In the genomic region with DNA sequence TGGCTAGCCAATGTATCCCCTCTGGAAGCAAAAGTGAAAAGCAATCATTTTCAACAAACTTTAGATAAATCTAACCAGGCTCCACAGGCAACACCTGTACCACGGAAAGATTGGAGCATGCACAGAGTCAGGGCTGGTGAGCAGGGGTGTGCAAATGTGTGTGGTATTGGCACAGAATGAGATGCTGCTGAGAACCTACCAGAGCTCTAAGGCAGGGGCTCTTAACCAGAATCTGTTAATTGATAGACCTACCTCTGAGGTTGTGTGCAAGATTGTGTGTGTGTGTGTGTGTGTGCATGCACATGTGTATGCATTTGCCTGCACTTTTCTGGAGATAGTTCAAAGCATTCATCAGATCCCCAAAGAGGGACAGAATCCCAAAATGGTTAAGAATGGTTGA, we compare ENCODE assay signal across 19 cellular contexts.
"Had no signal": no experiment of that assay in that cellular context is flagged by ENCODE, and none has a peak within 500 bp of the region (broad histone marks: within the 10 kb centered on the region; RNA-seq: fewer than 3 reads in every experiment).

No MANE protein-coding gene starts in this region.

- H3K27me3 ChIP-seq: cardiac muscle cell had no signal

- DNase-seq: activated CD4-positive, alpha-beta T cell treated with anti-CD3 and anti-CD28 coated beads, Interleukin-2, amount 10 ng/mL, durations not matched to agents 24 days and 14 days; activated CD4-positive, CD25-positive, alpha-beta regulatory T cell; activated CD8-positive, alpha-beta T cell treated with anti-CD3 and anti-CD28 coated beads for 36 hours; activated naive CD4-positive, alpha-beta T cell; activated naive CD8-positive, alpha-beta T cell treated with anti-CD3 and anti-CD28 coated beads for 36 hours; activated T-cell treated with anti-CD3 and anti-CD28 coated beads, Interleukin-2, amount 50 U/mL, for 1 hour; amniotic stem cell; hippocampal formation; islet precursor cell; left colon; lower lobe of right lung; stimulated activated CD4-positive, alpha-beta T cell treated with anti-CD3 and anti-CD28 coated beads, Interleukin-2, amount 100 ng/mL, for 24 hours; T-cell; T-helper 9 cell had no signal

- H3K27ac ChIP-seq: cardiac muscle cell, thoracic aorta had no signal

- H3K9me3 Mint-ChIP-seq: activated CD8-positive, alpha-beta T cell treated with anti-CD3 and anti-CD28 coated beads for 36 hours; activated T-helper 17 cell treated with anti-CD3 and anti-CD28 coated beads, Interleukin-2, amount 50 U/mL, for 72 hours had no signal

- H3K4me3 ChIP-seq: cardiac muscle cell, thoracic aorta had no signal

- H3K4me1 Mint-ChIP-seq: activated T-helper 17 cell treated with anti-CD3 and anti-CD28 coated beads, Interleukin-2, amount 50 U/mL, for 72 hours had no signal

- H3K36me3 ChIP-seq: cardiac muscle cell, lower lobe of right lung, thoracic aorta had no signal

- ATAC-seq: activated CD8-positive, alpha-beta T cell treated with anti-CD3 and anti-CD28 coated beads for 36 hours; left colon; T-cell had no signal

- H3K4me3 Mint-ChIP-seq: activated CD4-positive, alpha-beta T cell treated with anti-CD3 and anti-CD28 coated beads, Interleukin-2, amount 10 ng/mL, durations not matched to agents 24 days and 14 days; activated CD8-positive, alpha-beta T cell treated with anti-CD3 and anti-CD28 coated beads for 36 hours; activated naive CD8-positive, alpha-beta T cell treated with anti-CD3 and anti-CD28 coated beads for 36 hours; activated T-helper 17 cell treated with anti-CD3 and anti-CD28 coated beads, Interleukin-2, amount 50 U/mL, for 72 hours; dendritic cell treated with granulocyte-macrophage colony-stimulating factor and Interleukin-4, amounts not matched to agents 40 ng/mL and 50 ng/mL, for 4 days; T-cell had no signal

- H3K27me3 Mint-ChIP-seq: activated CD4-positive, alpha-beta T cell treated with anti-CD3 and anti-CD28 coated beads, Interleukin-2, amount 10 ng/mL, durations not matched to agents 24 days and 14 days; activated CD8-positive, alpha-beta T cell treated with anti-CD3 and anti-CD28 coated beads for 36 hours; activated naive CD8-positive, alpha-beta T cell treated with anti-CD3 and anti-CD28 coated beads for 36 hours; activated T-helper 17 cell treated with anti-CD3 and anti-CD28 coated beads, Interleukin-2, amount 50 U/mL, for 72 hours; dendritic cell treated with granulocyte-macrophage colony-stimulating factor and Interleukin-4, amounts not matched to agents 40 ng/mL and 50 ng/mL, for 4 days; progenitor cell of endocrine pancreas; T-cell had no signal

- H3K9me3 ChIP-seq: lower lobe of right lung, thoracic aorta had no signal

- H3K27ac Mint-ChIP-seq: activated CD4-positive, alpha-beta T cell treated with anti-CD3 and anti-CD28 coated beads, Interleukin-2, amount 10 ng/mL, durations not matched to agents 24 days and 14 days; activated CD8-positive, alpha-beta T cell treated with anti-CD3 and anti-CD28 coated beads for 36 hours; activated naive CD8-positive, alpha-beta T cell treated with anti-CD3 and anti-CD28 coated beads for 36 hours; activated T-helper 17 cell treated with anti-CD3 and anti-CD28 coated beads, Interleukin-2, amount 50 U/mL, for 72 hours; dendritic cell treated with granulocyte-macrophage colony-stimulating factor and Interleukin-4, amounts not matched to agents 40 ng/mL and 50 ng/mL, for 4 days; T-cell had no signal
